In the genomic region with DNA sequence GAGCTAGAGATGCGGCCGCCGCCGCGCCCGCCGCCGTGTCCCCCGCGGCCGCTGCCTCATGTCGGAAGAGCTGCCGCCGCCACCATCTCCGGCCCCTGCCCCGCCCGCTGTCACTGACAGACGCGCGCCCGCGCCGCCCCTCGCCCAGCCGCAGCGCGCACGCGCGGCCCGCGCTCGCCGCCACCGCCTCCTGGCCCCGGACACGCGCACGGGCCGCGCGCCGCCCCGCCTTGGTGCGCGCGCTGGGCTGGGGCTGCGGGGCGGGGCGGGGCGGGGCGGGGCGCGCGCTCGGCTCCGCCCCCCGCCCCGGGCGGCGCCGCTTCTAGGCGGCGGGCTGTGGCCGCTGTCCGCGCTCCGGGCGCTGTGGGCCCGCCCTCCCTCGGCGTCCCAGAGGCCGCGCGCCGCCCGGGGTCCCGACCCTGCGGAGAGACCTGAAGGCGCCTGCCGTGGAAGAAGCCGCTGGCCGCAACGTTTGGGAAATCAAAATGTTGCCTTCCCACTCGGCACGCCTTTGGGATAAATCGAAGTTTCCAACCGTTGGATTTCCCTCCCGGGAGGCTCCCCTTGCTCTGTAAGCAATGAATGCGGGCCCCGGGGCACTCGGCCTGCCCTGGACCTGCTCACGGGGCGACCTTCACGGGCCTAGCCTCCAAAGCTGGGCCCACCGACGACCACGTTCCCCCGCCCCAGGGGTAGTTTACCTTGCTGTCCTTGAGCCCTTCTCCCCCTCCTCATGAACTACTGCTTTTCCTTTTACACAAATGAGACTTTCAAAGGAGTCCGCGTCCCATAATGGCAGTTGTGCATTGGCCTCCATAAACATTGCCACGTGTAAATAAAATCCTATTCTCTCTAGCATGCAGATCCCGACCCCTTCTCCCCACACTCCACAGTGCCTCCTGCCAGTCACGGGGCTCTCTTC, we compare ENCODE assay signal across 1 cellular context.
TF ChIP-seq lines count a peak whose summit lies in the region.

Gene ADCY9, minus strand, starts transcription at position 115 of the 922 bp plus-strand sequence. CDS start 1,000 bp downstream, outside the sequence.

TF ChIP-seq in SK-N-SH, 30 proteins besides CTCF, POLR2A, EP300 and RAD21 (continued from another document):
- TF ChIP-seq REST (IDR thresholded peaks at IDR 0.05; ENCODE audit: low read depth, low read length) (peak; percentile 21; the same call in 1 of the 2 replicates), MXI1 (IDR thresholded peaks at IDR 0.05; ENCODE audit: low read depth, low read length) (0 out of 2 replicates have a peak, but pooled peaks have one; percentile 19), GATA2 (CRISPR knock-in tag; IDR thresholded peaks at IDR 0.05) (no peak), NRF1 (IDR thresholded peaks at IDR 0.05; ENCODE audit: low read depth, low read length) (peak; percentile 69), YY1 (IDR thresholded peaks at IDR 0.05; ENCODE audit: low read depth) (no peak)
